ENCODE assay signal across 10 cellular contexts in genomic region chr2:130823886-130824491, GRCh38. TPM values are rescaled to one million over a fixed set of nuclear protein-coding genes. Genes with fewer than 3 reads are reported as not detected.
DNase-seq lines count a peak whose midpoint lies in the region; ATAC-seq and TF ChIP-seq lines count a peak whose summit lies in the region.
"Had no signal": no experiment of that assay in that cellular context is flagged by ENCODE, and none has a peak within 500 bp of the region (broad histone marks: within the 10 kb centered on the region; RNA-seq: fewer than 3 reads in every experiment).

No MANE protein-coding gene starts in this region.

- WGBS in sigmoid colon, 2 donors: 79 to 87% methylated on average over 10 of the region's 10 CpGs

- H3K4me1 ChIP-seq in sigmoid colon: peaks cover 0 to 18% (median 16%) of the 10 kb centered on the region in 4 donors
- H3K4me1 ChIP-seq: upper lobe of left lung had no signal

- H3K9me3 ChIP-seq in sigmoid colon: no peaks in the 10 kb centered on the region
- H3K9me3 ChIP-seq: upper lobe of left lung had no signal

- H3K27me3 ChIP-seq in GM06990 (replicated peaks; ENCODE audit: control insufficient read depth, insufficient read depth, low read length) (no peaks in the 10 kb centered on the region; the same call in 1 of the 2 replicates), sigmoid colon (no peaks in the 10 kb centered on the region)
- H3K27me3 ChIP-seq: upper lobe of left lung had no signal

- H3K36me3 Mint-ChIP-seq in effector memory CD8-positive, alpha-beta T cell (ENCODE audit: insufficient read depth): no peaks in the 10 kb centered on the region

- H3K27ac Mint-ChIP-seq in effector memory CD8-positive, alpha-beta T cell: peak overlapping the region; percentile 91 to 97

- H3K4me3 Mint-ChIP-seq in effector memory CD8-positive, alpha-beta T cell: peak overlapping the region; percentile 51 to 64

- no peak overlapping the region for H3K4me3 ChIP-seq in GM06990 (replicated peaks; ENCODE audit: low read depth, low read length)
- H3K4me3 ChIP-seq in sigmoid colon: no peak overlapping the region
- H3K4me3 ChIP-seq: lung, upper lobe of left lung had no signal

- no peaks in the 10 kb centered on the region for H3K9me3 Mint-ChIP-seq in effector memory CD8-positive, alpha-beta T cell

- peaks cover 0 to 2% of the 10 kb centered on the region in 2 donors for H3K27me3 Mint-ChIP-seq in effector memory CD8-positive, alpha-beta T cell

- TF ChIP-seq POLR2A in sigmoid colon (IDR thresholded peaks at IDR 0.05): no peak

- TF ChIP-seq CTCF in GM06990 (IDR thresholded peaks at IDR 0.05; ENCODE audit: insufficient read depth, low read length, poor library complexity, severe bottlenecking) (no peak), sigmoid colon (IDR thresholded peaks at IDR 0.05) (no peak)

- H3K36me3 ChIP-seq in GM06990 (ENCODE audit: control insufficient read depth, insufficient read depth, low read length) (no peaks in the 10 kb centered on the region), sigmoid colon (no peaks in the 10 kb centered on the region)
- H3K36me3 ChIP-seq: upper lobe of left lung had no signal

- peak; percentile 45 for ATAC-seq in GM21390 (IDR thresholded peaks at IDR 0.05; ENCODE audit: unreplicated experiment)
- ATAC-seq in HG03558 (IDR thresholded peaks at IDR 0.05; ENCODE audit: extremely low read depth, unreplicated experiment): peak; percentile 11
- ATAC-seq in effector memory CD8-positive, alpha-beta T cell (replicated peaks): no peak

- intact Hi-C loops in sigmoid colon (cut with DNase I): no loop called here

- H3K4me1 Mint-ChIP-seq in effector memory CD8-positive, alpha-beta T cell (ENCODE audit: low read depth in 2 of 2): peaks cover 7 to 8% of the 10 kb centered on the region in 2 donors

- no peak for TF ChIP-seq EP300 in sigmoid colon (IDR thresholded peaks at IDR 0.05)

- no peak overlapping the region for H3K27ac ChIP-seq in sigmoid colon
- H3K27ac ChIP-seq: upper lobe of left lung had no signal

- peak; percentile 83 for DNase-seq in GM06990 (ENCODE audit: extremely low read depth, insufficient read length)
- DNase-seq in effector memory CD8-positive, alpha-beta T cell: no peak
- no peak for DNase-seq in iPS-NIHi7 (ENCODE audit: extremely low spot score)
- no peak for DNase-seq in NCI-H2029 treated with DMSO at 0.1 percent for 48 hours (lab: John Stamatoyannopoulos, UW)
- DNase-seq in kidney tubule cell (ENCODE audit: low spot score): no peak
- DNase-seq in sigmoid colon: no peak

RNA-seq across cellular contexts. Expression of gene ARHGEF4, which starts 12.7 kb away (rescaled TPM):
- 10 to 100 TPM; 15.8 to 32.4 (median 20.6) TPM for total RNA-seq in sigmoid colon
- polyA plus RNA-seq in sigmoid colon: 1 to 10 TPM in 2 of 3 donors, not detected in 1; 1.7 to 3.0 TPM
